In the genomic region with DNA sequence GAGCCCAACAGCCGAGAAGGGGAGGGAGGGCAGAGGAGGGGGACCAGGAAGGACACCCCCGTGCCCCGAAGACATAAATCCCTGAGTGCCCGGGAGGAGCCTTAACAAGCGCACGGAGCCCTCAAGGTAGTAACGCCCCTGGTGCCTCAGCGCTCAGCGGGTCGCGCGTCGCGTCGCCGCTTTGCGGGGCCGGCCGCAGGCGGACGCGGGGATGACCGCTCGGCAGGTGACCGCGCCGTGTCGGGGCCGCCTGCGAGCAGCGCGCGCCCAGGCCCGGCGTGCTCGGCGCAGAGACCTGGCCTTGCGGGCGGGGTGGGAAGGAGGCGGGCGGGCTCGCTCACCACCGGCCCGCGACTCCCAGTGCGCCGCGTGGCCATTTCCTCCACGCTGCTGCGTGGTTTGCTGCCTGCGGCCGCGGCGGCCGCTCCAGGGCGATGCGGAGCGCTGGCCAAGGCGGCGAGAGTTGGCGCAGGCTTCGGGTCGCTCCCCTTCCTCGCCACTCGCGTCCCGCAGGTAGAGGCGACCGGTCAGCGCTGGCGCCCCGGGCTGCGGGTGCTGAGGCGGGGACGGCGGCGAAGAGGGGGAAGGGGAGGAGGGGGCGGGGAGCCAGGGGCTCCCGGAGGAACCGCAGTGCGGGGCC, we compare ENCODE assay signal across 8 cellular contexts. TPM values are rescaled to one million over a fixed set of nuclear protein-coding genes. Genes with fewer than 3 reads are reported as not detected.
DNase-seq lines count a peak whose midpoint lies in the region; ATAC-seq and TF ChIP-seq lines count a peak whose summit lies in the region.

No MANE protein-coding gene starts in this region.

- peaks cover 21% of the 10 kb centered on the region for H3K27me3 Mint-ChIP-seq in neural progenitor cell (ENCODE audit: insufficient read depth, low read depth)

- peak overlapping the region; percentile 95 for H2AFZ ChIP-seq in neural progenitor cell (replicated peaks)

- H3K4me3 Mint-ChIP-seq in neural progenitor cell, result peak overlapping the region; percentile 92

- H3K27ac Mint-ChIP-seq in neural progenitor cell, result no peak overlapping the region

- H3K36me3 ChIP-seq in WERI-Rb-1, result no peaks in the 10 kb centered on the region
- H3K36me3 ChIP-seq in neural progenitor cell, result no peaks in the 10 kb centered on the region

- ATAC-seq in HG02943 (IDR thresholded peaks at IDR 0.05; ENCODE audit: low read depth, unreplicated experiment), result peak; percentile 26

- no peaks in the 10 kb centered on the region for H3K79me2 ChIP-seq in neural progenitor cell (ENCODE audit: low read depth)

- H3K9me3 Mint-ChIP-seq in neural progenitor cell, result no peaks in the 10 kb centered on the region

- H3K9ac ChIP-seq in neural progenitor cell, result no peak overlapping the region

- peaks cover 12% of the 10 kb centered on the region for H3F3A ChIP-seq in neural progenitor cell (ENCODE audit: low read depth)

- H3K4me2 ChIP-seq in neural progenitor cell, result peak overlapping the region; percentile 90

- peak overlapping the region; percentile 82 for H3K4me3 ChIP-seq in WERI-Rb-1 (ENCODE audit: low read depth, low read length)
- peak overlapping the region; percentile 16 for H3K4me3 ChIP-seq in fibroblast of mammary gland (ENCODE audit: control insufficient read depth, low read depth, low read length)
- peak overlapping the region; percentile 62 for H3K4me3 ChIP-seq in neural progenitor cell
- peak overlapping the region in 1 of 2 donors; percentile 28 for H3K4me3 ChIP-seq in foreskin fibroblast (ENCODE audit: low read depth in 1 of 2, low read length in 2 of 2)

- no peaks in the 10 kb centered on the region for H4K20me1 ChIP-seq in neural progenitor cell (ENCODE audit: low read depth)

- H3K27me3 ChIP-seq in WERI-Rb-1 (ENCODE audit: insufficient read depth, low read depth, severe bottlenecking) (no peaks in the 10 kb centered on the region), neural progenitor cell (peaks cover 79% of the 10 kb centered on the region)

- peaks cover 15% of the 10 kb centered on the region for H3K4me1 Mint-ChIP-seq in neural progenitor cell

- H3K27ac ChIP-seq in WERI-Rb-1 (peak overlapping the region; percentile 78), neural progenitor cell (no peak overlapping the region)

- H3K9me3 ChIP-seq in WERI-Rb-1 (ENCODE audit: severe bottlenecking) (no peaks in the 10 kb centered on the region), neural progenitor cell (ENCODE audit: low read depth) (no peaks in the 10 kb centered on the region)

- peak; percentile 1 for DNase-seq in activated T-cell treated with anti-CD3 and anti-CD28 coated beads for 48 hours (ENCODE audit: low read depth)
- no peak for DNase-seq in activated T-cell treated with anti-CD3 and anti-CD28 coated beads, Interleukin-2, amount 50 U/mL, for 1 hour
- no peak for DNase-seq in WERI-Rb-1
- no peak for DNase-seq in fibroblast of mammary gland (ENCODE audit: low read depth)
- peak; percentile 71 for DNase-seq in neural progenitor cell (ENCODE audit: low spot score)
- DNase-seq in foreskin fibroblast, result no peak
- no peak for DNase-seq in globus pallidus (ENCODE audit: low spot score)

- no peaks in the 10 kb centered on the region for H3K36me3 Mint-ChIP-seq in neural progenitor cell

- H3K4me1 ChIP-seq in neural progenitor cell, result peaks cover 5% of the 10 kb centered on the region

- TF ChIP-seq CTCF in WERI-Rb-1 (IDR thresholded peaks at IDR 0.05; ENCODE audit: low read depth, low read length), result no peak
- TF ChIP-seq CTCF in fibroblast of mammary gland (conservative IDR thresholded peaks at IDR 0.05; ENCODE audit: control insufficient read depth, insufficient read depth, low read depth, low read length), result no peak
- no peak for TF ChIP-seq CTCF in neural progenitor cell (IDR thresholded peaks at IDR 0.05)
- TF ChIP-seq CTCF in foreskin fibroblast (IDR thresholded peaks at IDR 0.05; ENCODE audit: low read depth, low read length), result no peak

RNA-seq across cellular contexts. Expression of a gene that starts 0.6 kb away (rescaled TPM):
- total RNA-seq in neural progenitor cell (ENCODE audit: low replicate concordance), result 0.28 and 0.77 TPM in 2 replicates

Comparison
In these comparisons a context has a peak if more than half of its experiments do, and no peak if none do; other contexts are left out.
1. DNase-seq: peak in activated T-cell treated with anti-CD3 and anti-CD28 coated beads for 48 hours (single experiment) and neural progenitor cell (single experiment); none in activated T-cell treated with anti-CD3 and anti-CD28 coated beads, Interleukin-2, amount 50 U/mL, for 1 hour (single experiment), WERI-Rb-1 (single experiment), fibroblast of mammary gland (single experiment), foreskin fibroblast (0 of 2) and globus pallidus (single experiment).